In genomic region chr1:82452096-82452495, GRCh38 we compare ENCODE assay signal across 28 cellular contexts.
"Had no signal": no experiment of that assay in that cellular context is flagged by ENCODE, and none has a peak within 500 bp of the region (broad histone marks: within the 10 kb centered on the region; RNA-seq: fewer than 3 reads in every experiment).

No MANE protein-coding gene starts in this region.

- H3K4me3 ChIP-seq: colonic mucosa, coronary artery, dorsolateral prefrontal cortex, esophagus muscularis mucosa, esophagus squamous epithelium, gastrocnemius medialis, gastroesophageal sphincter, heart left ventricle, heart right ventricle had no signal

- H3K27me3 ChIP-seq: colonic mucosa, dorsolateral prefrontal cortex, esophagus muscularis mucosa, esophagus squamous epithelium, foreskin keratinocyte, gastrocnemius medialis, gastroesophageal sphincter, heart left ventricle, heart right ventricle had no signal

- DNase-seq: colonic mucosa; cortex of kidney; dermis blood vessel endothelial cell; dorsolateral prefrontal cortex; effector CD4-positive, alpha-beta T cell; effector CD8-positive, alpha-beta T cell; effector memory CD4-positive, alpha-beta T cell; effector memory CD8-positive, alpha-beta T cell; endodermal cell; erythroblast; esophagus squamous epithelium; foreskin fibroblast; foreskin keratinocyte; foreskin melanocyte; gastrocnemius medialis; glutamatergic neuron; head of caudate nucleus; heart left ventricle; heart right ventricle had no signal

- H3K27me3 Mint-ChIP-seq: dendritic cell treated with granulocyte-macrophage colony-stimulating factor and Interleukin-4, amounts not matched to agents 40 ng/mL and 50 ng/mL, for 4 days; effector memory CD8-positive, alpha-beta T cell had no signal

- H3K4me3 Mint-ChIP-seq: dendritic cell treated with granulocyte-macrophage colony-stimulating factor and Interleukin-4, amounts not matched to agents 40 ng/mL and 50 ng/mL, for 4 days; effector memory CD8-positive, alpha-beta T cell; endodermal cell had no signal

- H3K36me3 ChIP-seq: colonic mucosa, esophagus muscularis mucosa, esophagus squamous epithelium, gastrocnemius medialis, gastroesophageal sphincter, heart left ventricle, heart right ventricle had no signal

- FAIRE-seq: colon, endometrium, endothelial cell of umbilical vein, frontal cortex had no signal

- H3K4me1 ChIP-seq: colonic mucosa, esophagus muscularis mucosa, esophagus squamous epithelium, gastrocnemius medialis, gastroesophageal sphincter, heart left ventricle, heart right ventricle had no signal

- H3K4me1 Mint-ChIP-seq: endodermal cell had no signal

- H3K27ac Mint-ChIP-seq: dendritic cell treated with granulocyte-macrophage colony-stimulating factor and Interleukin-4, amounts not matched to agents 40 ng/mL and 50 ng/mL, for 4 days; effector memory CD8-positive, alpha-beta T cell; endodermal cell had no signal

- ATAC-seq: effector memory CD8-positive, alpha-beta T cell; esophagus mucosa; foreskin keratinocyte; gastrocnemius medialis; gastroesophageal sphincter; heart left ventricle; heart right ventricle had no signal

- H3K27ac ChIP-seq: colonic mucosa, coronary artery, dorsolateral prefrontal cortex, esophagus muscularis mucosa, esophagus squamous epithelium, foreskin keratinocyte, gastrocnemius medialis, gastroesophageal sphincter, heart left ventricle, heart right ventricle had no signal

- H3K9me3 ChIP-seq: colonic mucosa, gastrocnemius medialis had no signal
